In the genomic region with DNA sequence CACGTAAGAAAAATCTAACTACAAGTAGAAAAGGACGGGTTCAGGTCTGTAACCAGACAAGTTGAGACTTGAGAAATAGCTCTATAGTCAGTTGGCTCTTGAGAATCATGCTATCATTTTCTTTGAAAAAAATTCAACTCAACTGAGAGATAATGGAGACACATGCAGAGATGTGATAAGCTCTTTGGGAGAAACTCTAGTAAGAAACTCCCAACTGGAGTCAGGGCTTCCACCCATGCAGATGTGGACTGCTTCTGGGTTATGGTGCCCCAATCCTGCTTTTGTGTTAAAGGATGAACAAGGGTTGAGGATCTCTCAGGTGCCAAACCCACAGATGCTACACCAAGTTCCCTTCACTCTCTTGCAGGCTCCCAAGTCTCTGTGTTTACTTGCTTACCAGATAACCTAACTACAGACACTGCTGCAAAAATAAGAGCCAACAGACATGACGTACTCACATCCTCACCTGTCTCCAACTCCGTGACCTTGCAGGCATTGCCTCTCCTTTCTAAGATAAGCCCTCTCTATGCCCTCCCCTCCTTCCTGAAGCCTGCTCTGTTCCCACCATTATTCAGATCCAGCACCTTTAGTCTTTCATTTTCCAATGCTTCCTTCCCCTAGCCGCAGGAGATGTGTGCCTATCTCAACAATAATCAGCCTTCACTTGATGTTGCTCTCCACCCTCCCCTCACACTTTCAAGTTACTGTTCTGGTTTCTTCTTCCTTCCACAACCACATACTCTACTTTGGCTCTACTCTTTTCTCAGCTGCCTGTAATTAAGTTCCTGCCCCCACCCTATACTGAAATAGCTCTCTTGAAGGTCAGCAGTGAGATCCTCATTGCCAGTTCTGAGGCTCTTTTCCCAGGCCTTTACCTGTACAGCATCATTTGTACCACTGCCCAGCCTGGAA, we compare ENCODE assay signal across 10 cellular contexts.
DNase-seq lines count a peak whose midpoint lies in the region; ATAC-seq and TF ChIP-seq lines count a peak whose summit lies in the region.
"Had no signal": no experiment of that assay in that cellular context is flagged by ENCODE, and none has a peak within 500 bp of the region (broad histone marks: within the 10 kb centered on the region; RNA-seq: fewer than 3 reads in every experiment).

No MANE protein-coding gene starts in this region.

- no peak overlapping the region for H3K4me3 ChIP-seq in vagina
- H3K4me3 ChIP-seq: BLaER1 had no signal

- ATAC-seq in HG03064 (IDR thresholded peaks at IDR 0.05; ENCODE audit: low read depth, unreplicated experiment): peak; percentile 46
- ATAC-seq in activated CD8-positive, alpha-beta T cell treated with anti-CD3 and anti-CD28 coated beads, Interleukin-2, amount 10 ng/mL, durations not matched to agents 7 days and 5 days: peak; percentile 80
- ATAC-seq: foreskin keratinocyte had no signal

- H3K9me3 Mint-ChIP-seq in activated naive CD4-positive, alpha-beta T cell treated with anti-CD3 and anti-CD28 coated beads, Interleukin-2, amount 50 U/mL, for 24 hours: no peaks in the 10 kb centered on the region
- H3K9me3 Mint-ChIP-seq in activated CD8-positive, alpha-beta T cell treated with anti-CD3 and anti-CD28 coated beads, Interleukin-2, amount 10 ng/mL, durations not matched to agents 7 days and 5 days (ENCODE audit: insufficient read depth): no peaks in the 10 kb centered on the region

- H3K27ac ChIP-seq in vagina: no peak overlapping the region
- H3K27ac ChIP-seq: BLaER1, foreskin keratinocyte had no signal

- no peak for DNase-seq in activated naive CD4-positive, alpha-beta T cell treated with Interleukin-2 at 50 U/mL for 16 hours
- DNase-seq in activated CD8-positive, alpha-beta T cell treated with anti-CD3 and anti-CD28 coated beads, Interleukin-2, amount 10 ng/mL, durations not matched to agents 7 days and 5 days: peak; percentile 55
- no peak for DNase-seq in anterior cingulate cortex (lab: John Stamatoyannopoulos, UW)
- no peak for DNase-seq in DMS 273 treated with DMSO at 0.1 percent for 48 hours (lab: John Stamatoyannopoulos, UW)
- no peak for DNase-seq in stimulated activated CD4-positive, alpha-beta T cell treated with anti-CD3 and anti-CD28 coated beads, Interleukin-4, amount 100 ng/mL, for 4 hours
- no peak for DNase-seq in vagina (ENCODE audit: extremely low spot score in 2 of 2)

- H3K4me1 ChIP-seq in vagina: no peaks in the 10 kb centered on the region
- H3K4me1 ChIP-seq: foreskin keratinocyte had no signal

- H3K27ac Mint-ChIP-seq in activated naive CD4-positive, alpha-beta T cell treated with anti-CD3 and anti-CD28 coated beads, Interleukin-2, amount 50 U/mL, for 24 hours: peak overlapping the region; percentile 43
- H3K27ac Mint-ChIP-seq in activated CD8-positive, alpha-beta T cell treated with anti-CD3 and anti-CD28 coated beads, Interleukin-2, amount 10 ng/mL, durations not matched to agents 7 days and 5 days: peak overlapping the region; percentile 92

- no peaks in the 10 kb centered on the region for H3K27me3 ChIP-seq in vagina
- H3K27me3 ChIP-seq: BLaER1, foreskin keratinocyte had no signal

- peak overlapping the region; percentile 57 for H3K4me3 Mint-ChIP-seq in activated naive CD4-positive, alpha-beta T cell treated with anti-CD3 and anti-CD28 coated beads, Interleukin-2, amount 50 U/mL, for 24 hours
- H3K4me3 Mint-ChIP-seq in activated CD8-positive, alpha-beta T cell treated with anti-CD3 and anti-CD28 coated beads, Interleukin-2, amount 10 ng/mL, durations not matched to agents 7 days and 5 days: peak overlapping the region; percentile 52

- POLR2A ChIA-PET in activated CD8-positive, alpha-beta T cell treated with anti-CD3 and anti-CD28 coated beads, Interleukin-2, amount 10 ng/mL, durations not matched to agents 7 days and 5 days (lab: Charles Lee): interaction anchor here (0.9 to 6.2 kb wide), 4 partner anchors 11 to 164 kb away, joined by 3 to 36 read pairs (median 5); partner anchors contain the start of gene GLCCI1

- peaks cover 87% of the 10 kb centered on the region for H3K4me1 Mint-ChIP-seq in activated naive CD4-positive, alpha-beta T cell treated with anti-CD3 and anti-CD28 coated beads, Interleukin-2, amount 50 U/mL, for 24 hours
- H3K4me1 Mint-ChIP-seq in activated CD8-positive, alpha-beta T cell treated with anti-CD3 and anti-CD28 coated beads, Interleukin-2, amount 10 ng/mL, durations not matched to agents 7 days and 5 days (ENCODE audit: low read depth): peaks cover 74% of the 10 kb centered on the region

- no peaks in the 10 kb centered on the region for H3K9me3 ChIP-seq in vagina
- H3K9me3 ChIP-seq: BLaER1 had no signal

- no peak for TF ChIP-seq POLR2A in vagina (IDR thresholded peaks at IDR 0.05)

- no peak for TF ChIP-seq CTCF in vagina (IDR thresholded peaks at IDR 0.05)

- H3K36me3 ChIP-seq in vagina: no peaks in the 10 kb centered on the region
- H3K36me3 ChIP-seq: BLaER1 had no signal

- CTCF ChIA-PET in activated CD8-positive, alpha-beta T cell treated with anti-CD3 and anti-CD28 coated beads, Interleukin-2, amount 10 ng/mL, durations not matched to agents 7 days and 5 days (lab: Charles Lee): interaction anchor here (1.2 to 2.0 kb wide), 2 partner anchors 59 to 450 kb away, joined by 3 to 8 read pairs; no protein-coding TSS in a partner anchor

- no peaks in the 10 kb centered on the region for H3K36me3 Mint-ChIP-seq in activated naive CD4-positive, alpha-beta T cell treated with anti-CD3 and anti-CD28 coated beads, Interleukin-2, amount 50 U/mL, for 24 hours
- H3K36me3 Mint-ChIP-seq in activated CD8-positive, alpha-beta T cell treated with anti-CD3 and anti-CD28 coated beads, Interleukin-2, amount 10 ng/mL, durations not matched to agents 7 days and 5 days (ENCODE audit: low read depth): peaks cover 5% of the 10 kb centered on the region

- intact Hi-C loops in vagina (cut with DNase I): no loop called here

- H3K27me3 Mint-ChIP-seq in activated naive CD4-positive, alpha-beta T cell treated with anti-CD3 and anti-CD28 coated beads, Interleukin-2, amount 50 U/mL, for 24 hours: no peaks in the 10 kb centered on the region
- H3K27me3 Mint-ChIP-seq in activated CD8-positive, alpha-beta T cell treated with anti-CD3 and anti-CD28 coated beads, Interleukin-2, amount 10 ng/mL, durations not matched to agents 7 days and 5 days (ENCODE audit: low read depth): no peaks in the 10 kb centered on the region
